ENCODE assay signal across 8 cellular contexts in the genomic region with DNA sequence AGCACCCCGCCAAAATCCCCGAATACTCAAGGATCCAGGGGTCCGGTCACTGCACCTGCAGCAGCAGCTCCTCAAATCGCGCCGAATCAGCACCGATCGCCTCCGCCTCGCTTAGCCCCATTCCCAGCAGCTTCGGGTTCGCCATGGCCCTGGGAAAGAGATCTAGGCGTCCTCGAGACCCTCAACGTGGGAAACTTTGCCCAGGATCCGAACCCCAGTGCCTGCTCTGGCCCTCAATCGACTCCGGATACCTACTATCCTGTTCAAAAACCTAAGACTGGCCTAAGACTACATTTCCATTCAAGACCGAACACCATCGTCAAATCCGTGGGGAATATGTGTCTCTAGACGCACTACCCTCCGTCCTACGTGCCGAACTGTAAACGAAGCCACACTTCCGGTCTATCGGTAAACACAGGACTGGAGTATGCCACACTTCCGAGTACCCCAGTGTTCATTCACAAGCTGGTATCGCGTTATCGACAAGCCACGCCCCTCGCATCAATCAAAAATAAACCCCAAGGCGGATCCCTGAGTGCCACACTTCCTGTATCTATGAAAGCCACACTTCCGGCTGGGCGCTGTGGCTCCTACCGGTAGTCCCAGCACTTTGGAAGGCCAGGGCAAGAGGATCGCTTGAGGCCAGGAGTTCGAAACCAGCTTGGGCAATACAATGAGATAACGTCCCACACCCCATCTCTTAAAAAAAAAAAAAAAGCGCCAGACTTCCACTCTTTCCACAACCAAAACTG. TPM values are rescaled to one million over a fixed set of nuclear protein-coding genes. Genes with fewer than 3 reads are reported as not detected.
DNase-seq lines count a peak whose midpoint lies in the region; ATAC-seq and TF ChIP-seq lines count a peak whose summit lies in the region.

A gene (minus strand): TSS at position 385 of the 752 bp plus-strand sequence. CDS start 240 bp downstream, at position 145.

- H3K4me1 ChIP-seq in heart right ventricle (peaks cover 0 to 53% (median 21%) of the 10 kb centered on the region in 9 donors), upper lobe of left lung (peaks cover 10 to 53% (median 25%) of the 10 kb centered on the region in 4 donors)

- WGBS in heart right ventricle, 2 donors: 1 to 5% methylated on average over 42 of the region's 42 CpGs
- WGBS in upper lobe of left lung, 2 donors: 1% methylated on average over 30 to 33 of the region's 42 CpGs

- POLR2A ChIA-PET in T-cell (lab: Charles Lee): interaction anchor here (0.6 to 1.1 kb wide), 6 partner anchors 18 to 1088 kb away, joined by 3 to 7 read pairs (median 4); a partner anchor contains a TSS

- peak within 1 kb of the TSS; percentile 85 to 96 (median 92) for H3K27ac ChIP-seq in heart right ventricle
- peak within 1 kb of the TSS; percentile 95 to 99 (median 96) for H3K27ac ChIP-seq in upper lobe of left lung

- H3K27me3 ChIP-seq in heart right ventricle (no peaks in the 10 kb centered on the region), upper lobe of left lung (no peaks in the 10 kb centered on the region)

- peak; percentile 65 for ATAC-seq in HG02798 (IDR thresholded peaks at IDR 0.05; ENCODE audit: poor library complexity, unreplicated experiment)
- ATAC-seq in T-cell (replicated peaks in 1 of 4): peak; percentile 61 to 72 (median 68)
- ATAC-seq in heart right ventricle: peak; percentile 55 to 86 (median 84)
- peak; percentile 89 for ATAC-seq in upper lobe of left lung (ENCODE audit: low FRiP score in 2 of 2)

- peaks cover 50 to 62% (median 53%) of the 10 kb centered on the region in 3 donors for H3K4me1 Mint-ChIP-seq in T-cell

- H3K4me3 ChIP-seq in heart right ventricle: peak within 1 kb of the TSS; percentile 40 to 91 (median 64)
- peak within 1 kb of the TSS; percentile 56 to 87 (median 78) for H3K4me3 ChIP-seq in upper lobe of left lung

- peaks cover 0 to 36% (median 0%) of the 10 kb centered on the region in 9 donors for H3K36me3 ChIP-seq in heart right ventricle
- H3K36me3 ChIP-seq in upper lobe of left lung: peaks cover 0 to 31% (median 10%) of the 10 kb centered on the region in 4 donors

- H3K27me3 Mint-ChIP-seq in T-cell: no peaks in the 10 kb centered on the region

- peak within 1 kb of the TSS; percentile 98 to 99 for H3K27ac Mint-ChIP-seq in T-cell

- no peaks in the 10 kb centered on the region for H3K9me3 Mint-ChIP-seq in T-cell

- TF ChIP-seq CTCF in GM12873 (IDR thresholded peaks at IDR 0.05; ENCODE audit: insufficient read depth, low read depth, low read length, missing control alignments) (peak; percentile 25), heart right ventricle (IDR thresholded peaks at IDR 0.05) (peak in 3 of 9 donors; percentile 10 to 33 (median 10)), upper lobe of left lung (IDR thresholded peaks at IDR 0.05) (no peak)

- peak in 1 of 4 donors; percentile 73 for TF ChIP-seq POLR2A in upper lobe of left lung (IDR thresholded peaks at IDR 0.05)

- H3K4me3 Mint-ChIP-seq in T-cell: peak within 1 kb of the TSS; percentile 95 to 98 (median 98)

- H3K9me3 ChIP-seq in heart right ventricle (no peaks in the 10 kb centered on the region), upper lobe of left lung (no peaks in the 10 kb centered on the region)

- intact Hi-C loops in heart right ventricle (cut with DNase I) (loop anchor here in 1 of 10 donors (5.0 kb wide), 1 partner anchor 226 kb away; a partner anchor contains a TSS), posterior cingulate gyrus (cut with DNase I) (loop anchor here (5.0 kb wide), 1 partner anchor 46 kb away; a partner anchor contains a TSS)

- H3K36me3 Mint-ChIP-seq in T-cell: peaks cover 35% of the 10 kb centered on the region

- peak in 1 of 4 donors; percentile 23 for TF ChIP-seq EP300 in upper lobe of left lung (IDR thresholded peaks at IDR 0.05)

- CTCF ChIA-PET in T-cell (lab: Charles Lee): interaction anchor here (0.5 to 1.4 kb wide), 9 partner anchors 10 to 458 kb away, joined by 3 to 6 read pairs (median 4); a partner anchor contains a TSS

- peak; percentile 100 for DNase-seq in NCI-H1436 treated with DMSO at 0.1 percent for 48 hours (lab: John Stamatoyannopoulos, UW)
- peak; percentile 82 to 97 (median 94) for DNase-seq in T-cell
- peak; percentile 99 for DNase-seq in amniotic epithelial cell (ENCODE audit: low read depth)
- peak; percentile 91 to 99 for DNase-seq in heart right ventricle
- DNase-seq in posterior cingulate gyrus: peak; percentile 92 to 99 (median 96)
- peak in 1 of 2 donors; percentile 99 for DNase-seq in upper lobe of left lung

RNA-seq across cellular contexts. Expression of the gene that starts here (rescaled TPM):
- total RNA-seq in T-cell (100 to 1,000 TPM; 122 to 196 (median 163) TPM), heart right ventricle (10 to 100 TPM; 15.7 to 42.1 (median 25.7) TPM), upper lobe of left lung (100 to 1,000 TPM in 1 of 6 donors, 10 to 100 TPM in 5; 59.5 to 120 (median 72.8) TPM)
- 10 to 100 TPM; 32.5 to 60.0 TPM for polyA plus RNA-seq in heart right ventricle
